In the genomic region with DNA sequence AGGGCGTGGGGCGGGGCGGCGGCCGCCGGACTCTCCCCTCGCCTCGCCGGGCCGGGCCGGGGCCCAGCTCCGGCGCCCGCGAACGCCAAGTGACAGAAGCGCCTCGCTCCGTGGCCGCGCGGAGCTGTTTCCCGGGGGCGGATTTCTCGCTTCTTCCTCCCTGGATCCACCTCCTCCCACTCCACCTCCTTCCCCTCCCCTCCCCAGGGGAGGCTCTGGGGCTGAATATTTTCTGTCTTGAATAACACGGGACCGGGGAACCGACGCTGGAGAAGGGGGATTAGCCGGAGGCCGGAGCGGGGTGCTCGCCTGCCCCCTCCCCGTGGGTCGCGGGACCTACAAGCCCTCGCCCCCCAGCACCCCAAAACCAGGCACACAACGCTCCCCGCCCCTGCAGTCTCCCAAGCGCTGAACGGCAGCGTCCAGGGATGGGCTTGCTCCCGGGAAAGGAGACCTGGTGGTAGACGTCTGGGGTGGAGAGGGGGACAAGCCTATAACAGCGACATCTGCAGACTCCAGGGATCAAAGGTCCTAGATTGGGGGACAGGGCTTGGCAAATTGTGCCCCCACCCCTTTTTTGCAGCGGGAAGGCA, we compare ENCODE assay signal across 1 cellular context.
TF ChIP-seq lines count a peak whose summit lies in the region.

Gene ARHGAP21 (minus strand): TSS at position 100 of the 593 bp plus-strand sequence. CDS start 1,988 bp downstream, outside the sequence.

TF ChIP-seq in HepG2, 621 proteins besides CTCF, POLR2A, EP300 and RAD21 (continued from another document):
- TF ChIP-seq CEBPG (CRISPR knock-in tag; IDR thresholded peaks at IDR 0.05) (no peak), ZNF841 (CRISPR knock-in tag; IDR thresholded peaks at IDR 0.05; ENCODE audit: borderline replicate concordance) (no peak), TCF12 (IDR thresholded peaks at IDR 0.05) (no peak), TCF12 (CRISPR knock-in tag; IDR thresholded peaks at IDR 0.05) (no peak), YY1 (IDR thresholded peaks at IDR 0.05; ENCODE audit: insufficient read depth, insufficient replicate concordance, low read depth, low read length) (peak; percentile 11), IKZF4 (CRISPR knock-in tag; IDR thresholded peaks at IDR 0.05; ENCODE audit: borderline replicate concordance, low read depth, not compliant biosample characterization) (no peak), FOSL2 (CRISPR knock-in tag; IDR thresholded peaks at IDR 0.05) (no peak), ZNF557 (CRISPR knock-in tag; IDR thresholded peaks at IDR 0.05) (no peak), ZMYM2 (CRISPR knock-in tag; IDR thresholded peaks at IDR 0.05) (no peak), TIGD3 (CRISPR knock-in tag; IDR thresholded peaks at IDR 0.05; ENCODE audit: borderline replicate concordance) (no peak), ZNF18 (CRISPR knock-in tag; IDR thresholded peaks at IDR 0.05; ENCODE audit: insufficient replicate concordance) (no peak), MXI1 (IDR thresholded peaks at IDR 0.05; ENCODE audit: borderline replicate concordance, low read depth, low read length) (no peak), FOXP1 (IDR thresholded peaks at IDR 0.05) (no peak), FOXP1 (CRISPR knock-in tag; IDR thresholded peaks at IDR 0.05) (no peak), CENPBD1 (CRISPR knock-in tag; IDR thresholded peaks at IDR 0.05; ENCODE audit: borderline replicate concordance, low read depth) (peak; percentile 58; the same call in 1 of the 2 replicates), ZNF333 (CRISPR knock-in tag; IDR thresholded peaks at IDR 0.05; ENCODE audit: borderline replicate concordance) (0 out of 2 replicates have a peak, but pooled peaks have one; percentile 22), ZNF430 (CRISPR knock-in tag; IDR thresholded peaks at IDR 0.05) (no peak), AGO2 (optimal IDR thresholded peaks at IDR 0.05; ENCODE audit: low read depth, low read length) (peak; percentile 73), ZBTB20 (CRISPR knock-in tag; IDR thresholded peaks at IDR 0.05; ENCODE audit: borderline replicate concordance, low read depth) (no peak)
- TF ChIP-seq, protein P1, sequence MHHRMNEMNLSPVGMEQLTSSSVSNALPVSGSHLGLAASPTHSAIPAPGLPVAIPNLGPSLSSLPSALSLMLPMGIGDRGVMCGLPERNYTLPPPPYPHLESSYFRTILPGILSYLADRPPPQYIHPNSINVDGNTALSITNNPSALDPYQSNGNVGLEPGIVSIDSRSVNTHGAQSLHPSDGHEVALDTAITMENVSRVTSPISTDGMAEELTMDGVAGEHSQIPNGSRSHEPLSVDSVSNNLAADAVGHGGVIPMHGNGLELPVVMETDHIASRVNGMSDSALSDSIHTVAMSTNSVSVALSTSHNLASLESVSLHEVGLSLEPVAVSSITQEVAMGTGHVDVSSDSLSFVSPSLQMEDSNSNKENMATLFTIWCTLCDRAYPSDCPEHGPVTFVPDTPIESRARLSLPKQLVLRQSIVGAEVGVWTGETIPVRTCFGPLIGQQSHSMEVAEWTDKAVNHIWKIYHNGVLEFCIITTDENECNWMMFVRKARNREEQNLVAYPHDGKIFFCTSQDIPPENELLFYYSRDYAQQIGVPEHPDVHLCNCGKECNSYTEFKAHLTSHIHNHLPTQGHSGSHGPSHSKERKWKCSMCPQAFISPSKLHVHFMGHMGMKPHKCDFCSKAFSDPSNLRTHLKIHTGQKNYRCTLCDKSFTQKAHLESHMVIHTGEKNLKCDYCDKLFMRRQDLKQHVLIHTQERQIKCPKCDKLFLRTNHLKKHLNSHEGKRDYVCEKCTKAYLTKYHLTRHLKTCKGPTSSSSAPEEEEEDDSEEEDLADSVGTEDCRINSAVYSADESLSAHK (CRISPR knock-in tag; IDR thresholded peaks at IDR 0.05; ENCODE audit: borderline replicate concordance): no peak
- TF ChIP-seq, protein P2, sequence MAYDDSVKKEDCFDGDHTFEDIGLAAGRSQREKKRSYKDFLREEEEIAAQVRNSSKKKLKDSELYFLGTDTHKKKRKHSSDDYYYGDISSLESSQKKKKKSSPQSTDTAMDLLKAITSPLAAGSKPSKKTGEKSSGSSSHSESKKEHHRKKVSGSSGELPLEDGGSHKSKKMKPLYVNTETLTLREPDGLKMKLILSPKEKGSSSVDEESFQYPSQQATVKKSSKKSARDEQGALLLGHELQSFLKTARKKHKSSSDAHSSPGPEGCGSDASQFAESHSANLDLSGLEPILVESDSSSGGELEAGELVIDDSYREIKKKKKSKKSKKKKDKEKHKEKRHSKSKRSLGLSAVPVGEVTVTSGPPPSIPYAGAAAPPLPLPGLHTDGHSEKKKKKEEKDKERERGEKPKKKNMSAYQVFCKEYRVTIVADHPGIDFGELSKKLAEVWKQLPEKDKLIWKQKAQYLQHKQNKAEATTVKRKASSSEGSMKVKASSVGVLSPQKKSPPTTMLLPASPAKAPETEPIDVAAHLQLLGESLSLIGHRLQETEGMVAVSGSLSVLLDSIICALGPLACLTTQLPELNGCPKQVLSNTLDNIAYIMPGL (CRISPR knock-in tag; IDR thresholded peaks at IDR 0.05; ENCODE audit: borderline replicate concordance in 1 of 2, low read depth in 1 of 2): peak in 1 of 2 experiments; percentile 27; a peak in 1 of 4 replicates
- TF ChIP-seq, protein P3, sequence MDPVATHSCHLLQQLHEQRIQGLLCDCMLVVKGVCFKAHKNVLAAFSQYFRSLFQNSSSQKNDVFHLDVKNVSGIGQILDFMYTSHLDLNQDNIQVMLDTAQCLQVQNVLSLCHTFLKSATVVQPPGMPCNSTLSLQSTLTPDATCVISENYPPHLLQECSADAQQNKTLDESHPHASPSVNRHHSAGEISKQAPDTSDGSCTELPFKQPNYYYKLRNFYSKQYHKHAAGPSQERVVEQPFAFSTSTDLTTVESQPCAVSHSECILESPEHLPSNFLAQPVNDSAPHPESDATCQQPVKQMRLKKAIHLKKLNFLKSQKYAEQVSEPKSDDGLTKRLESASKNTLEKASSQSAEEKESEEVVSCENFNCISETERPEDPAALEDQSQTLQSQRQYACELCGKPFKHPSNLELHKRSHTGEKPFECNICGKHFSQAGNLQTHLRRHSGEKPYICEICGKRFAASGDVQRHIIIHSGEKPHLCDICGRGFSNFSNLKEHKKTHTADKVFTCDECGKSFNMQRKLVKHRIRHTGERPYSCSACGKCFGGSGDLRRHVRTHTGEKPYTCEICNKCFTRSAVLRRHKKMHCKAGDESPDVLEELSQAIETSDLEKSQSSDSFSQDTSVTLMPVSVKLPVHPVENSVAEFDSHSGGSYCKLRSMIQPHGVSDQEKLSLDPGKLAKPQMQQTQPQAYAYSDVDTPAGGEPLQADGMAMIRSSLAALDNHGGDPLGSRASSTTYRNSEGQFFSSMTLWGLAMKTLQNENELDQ (CRISPR knock-in tag; IDR thresholded peaks at IDR 0.05; ENCODE audit: borderline replicate concordance): no peak
- TF ChIP-seq, protein P4, sequence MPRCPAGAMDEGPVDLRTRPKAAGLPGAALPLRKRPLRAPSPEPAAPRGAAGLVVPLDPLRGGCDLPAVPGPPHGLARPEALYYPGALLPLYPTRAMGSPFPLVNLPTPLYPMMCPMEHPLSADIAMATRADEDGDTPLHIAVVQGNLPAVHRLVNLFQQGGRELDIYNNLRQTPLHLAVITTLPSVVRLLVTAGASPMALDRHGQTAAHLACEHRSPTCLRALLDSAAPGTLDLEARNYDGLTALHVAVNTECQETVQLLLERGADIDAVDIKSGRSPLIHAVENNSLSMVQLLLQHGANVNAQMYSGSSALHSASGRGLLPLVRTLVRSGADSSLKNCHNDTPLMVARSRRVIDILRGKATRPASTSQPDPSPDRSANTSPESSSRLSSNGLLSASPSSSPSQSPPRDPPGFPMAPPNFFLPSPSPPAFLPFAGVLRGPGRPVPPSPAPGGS (CRISPR knock-in tag; IDR thresholded peaks at IDR 0.05): 0 out of 2 replicates have a peak, but pooled peaks have one; percentile 36
- TF ChIP-seq, protein P5, sequence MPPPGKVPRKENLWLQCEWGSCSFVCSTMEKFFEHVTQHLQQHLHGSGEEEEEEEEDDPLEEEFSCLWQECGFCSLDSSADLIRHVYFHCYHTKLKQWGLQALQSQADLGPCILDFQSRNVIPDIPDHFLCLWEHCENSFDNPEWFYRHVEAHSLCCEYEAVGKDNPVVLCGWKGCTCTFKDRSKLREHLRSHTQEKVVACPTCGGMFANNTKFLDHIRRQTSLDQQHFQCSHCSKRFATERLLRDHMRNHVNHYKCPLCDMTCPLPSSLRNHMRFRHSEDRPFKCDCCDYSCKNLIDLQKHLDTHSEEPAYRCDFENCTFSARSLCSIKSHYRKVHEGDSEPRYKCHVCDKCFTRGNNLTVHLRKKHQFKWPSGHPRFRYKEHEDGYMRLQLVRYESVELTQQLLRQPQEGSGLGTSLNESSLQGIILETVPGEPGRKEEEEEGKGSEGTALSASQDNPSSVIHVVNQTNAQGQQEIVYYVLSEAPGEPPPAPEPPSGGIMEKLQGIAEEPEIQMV (CRISPR knock-in tag; IDR thresholded peaks at IDR 0.05; ENCODE audit: low read depth): no peak
